8 cellular contexts compared by ENCODE assay signal in the genomic region with DNA sequence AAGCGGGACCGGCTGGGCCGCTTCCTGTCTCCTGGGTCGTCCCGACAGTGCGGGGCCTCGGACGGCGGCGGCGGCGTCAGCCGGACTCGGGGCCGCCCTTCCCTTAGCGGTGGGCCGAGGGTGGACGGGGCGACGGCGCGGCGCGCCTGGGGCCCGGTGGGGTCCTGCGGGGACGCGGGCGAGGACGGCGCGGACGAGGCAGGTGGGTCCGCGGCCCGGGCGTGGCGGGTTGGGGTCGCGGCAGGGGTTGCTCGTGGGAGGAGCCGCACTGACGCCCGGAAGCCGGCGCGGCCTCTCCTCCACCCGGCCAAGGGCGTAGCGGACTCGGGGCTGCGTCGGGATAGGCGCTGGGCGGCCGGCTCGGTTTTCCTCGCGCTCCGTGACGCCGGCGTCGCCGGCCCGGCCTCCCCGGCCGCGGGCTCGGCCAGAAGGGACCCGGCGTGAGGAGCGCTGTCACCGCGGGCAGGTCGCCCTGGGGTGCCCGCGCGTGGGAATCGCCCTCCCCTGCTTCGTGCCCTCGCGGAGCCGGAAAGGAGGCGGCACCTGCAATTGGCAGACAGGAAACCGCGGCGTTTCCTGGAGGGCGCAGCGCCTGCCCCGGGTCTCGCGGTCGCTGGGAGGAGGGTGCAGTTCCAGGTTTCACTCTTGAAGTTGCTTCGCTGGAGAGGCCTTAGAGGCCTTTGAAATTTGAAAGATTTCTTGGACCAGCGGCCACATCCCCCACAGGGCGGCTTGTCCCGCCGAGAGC. TPM values are rescaled to one million over a fixed set of nuclear protein-coding genes. Genes with fewer than 3 reads are reported as not detected.
A peak's percentile ranks its signal among the peaks of the same experiment; 100 is the strongest.
DNase-seq lines count a peak whose midpoint lies in the region; ATAC-seq and TF ChIP-seq lines count a peak whose summit lies in the region.

No MANE protein-coding gene starts in this region.

- DNase-seq in GDM1 (lab: John Stamatoyannopoulos, UW) = peak; percentile 85
- DNase-seq in MM.1S = peak; percentile 81
- DNase-seq in activated CD4-positive, alpha-beta T cell treated with anti-CD3 and anti-CD28 coated beads, Interleukin-2, amount 50 U/mL, for 4 hours = peak; percentile 86 to 89
- peak; percentile 65 for DNase-seq in ecto neural progenitor cell (ENCODE audit: low spot score)
- DNase-seq in memory B cell (ENCODE audit: low spot score in 2 of 2) = peak; percentile 75 to 77
- DNase-seq in stimulated activated CD8-positive, alpha-beta memory T cell treated with anti-CD3 and anti-CD28 coated beads, Interleukin-4, amount 100 ng/mL, for 24 hours (ENCODE audit: low read depth) = peak; percentile 84
- no peak for DNase-seq in SK-N-DZ (ENCODE audit: low spot score)

- peak overlapping the region; percentile 92 for H3K4me2 ChIP-seq in MM.1S (ENCODE audit: low read depth, low read length)

- H3K4me1 Mint-ChIP-seq in memory B cell = peaks cover 19% of the 10 kb centered on the region

- H2AFZ ChIP-seq in MM.1S (ENCODE audit: low read length) = no peak overlapping the region

- H3K27me3 Mint-ChIP-seq in memory B cell = no peaks in the 10 kb centered on the region

- H3K36me3 Mint-ChIP-seq in memory B cell = peaks cover 5% of the 10 kb centered on the region

- H3K9ac ChIP-seq in MM.1S (ENCODE audit: low read length) = peak overlapping the region; percentile 69

- peak overlapping the region; percentile 95 for H3K4me3 Mint-ChIP-seq in memory B cell

- H3K79me2 ChIP-seq in MM.1S (ENCODE audit: low read length) = peaks cover 26% of the 10 kb centered on the region

- H3K27ac Mint-ChIP-seq in memory B cell = peak overlapping the region; percentile 66

- peaks cover 15% of the 10 kb centered on the region for H3F3A ChIP-seq in MM.1S (ENCODE audit: insufficient read depth, low read length)

- TF ChIP-seq CTCF in MM.1S (IDR thresholded peaks at IDR 0.05; ENCODE audit: low read length) = no peak

- 0 out of 2 replicates have a peak, but pooled peaks cover 7% of the 10 kb centered on the region for H3K4me1 ChIP-seq in MM.1S (ENCODE audit: low read length)

- no peaks in the 10 kb centered on the region for H3K9me2 ChIP-seq in MM.1S (replicated peaks; ENCODE audit: insufficient read depth, low read length)

- peak overlapping the region; percentile 76 for H3K4me3 ChIP-seq in MM.1S (ENCODE audit: low read length)

- H3K9me3 ChIP-seq in MM.1S (replicated peaks; ENCODE audit: insufficient read depth, low read length) = no peaks in the 10 kb centered on the region

- H3K9me3 Mint-ChIP-seq in memory B cell = no peaks in the 10 kb centered on the region

- no peaks in the 10 kb centered on the region for H3K27me3 ChIP-seq in MM.1S (replicated peaks; ENCODE audit: insufficient read depth, low read length)

- no peaks in the 10 kb centered on the region for H3K36me3 ChIP-seq in MM.1S (replicated peaks; ENCODE audit: insufficient read depth, low read length)

- no peaks in the 10 kb centered on the region for H4K20me1 ChIP-seq in MM.1S (ENCODE audit: insufficient read depth, low read length)

- peak overlapping the region; percentile 78; the same call in 1 of the 2 replicates for H3K27ac ChIP-seq in MM.1S (ENCODE audit: low read length)

- ATAC-seq in GM21825 (IDR thresholded peaks at IDR 0.05; ENCODE audit: unreplicated experiment) (peak; percentile 28), memory B cell (ENCODE audit: low read depth) (peak; percentile 67)

RNA-seq across cellular contexts. Expression of gene ZNF276, which starts 0.5 kb away (rescaled TPM):
- polyA plus RNA-seq in SK-N-DZ (2014; cell fraction: cytosol; rRNA removed) = 11.2 and 35.3 TPM in 2 replicates
- 81.8 and 136 TPM in 2 replicates for polyA plus RNA-seq in SK-N-DZ (2014; cell fraction: nucleus; rRNA removed)

RNA-seq across cellular contexts. Expression of gene VPS9D1, which starts 1.1 kb away (rescaled TPM):
- polyA plus RNA-seq in SK-N-DZ (2014; cell fraction: cytosol; rRNA removed) = 5.7 and 8.8 TPM in 2 replicates
- 26.0 and 40.7 TPM in 2 replicates for polyA plus RNA-seq in SK-N-DZ (2014; cell fraction: nucleus; rRNA removed)

RNA-seq across cellular contexts. Expression of gene SPATA2L, which starts 20.3 kb away (rescaled TPM):
- 12.8 and 13.3 TPM in 2 replicates for polyA plus RNA-seq in SK-N-DZ (2014; cell fraction: cytosol; rRNA removed)
- 7.8 and 12.7 TPM in 2 replicates for polyA plus RNA-seq in SK-N-DZ (2014; cell fraction: nucleus; rRNA removed)

RNA-seq across cellular contexts. Expression of gene CDK10, which starts 35.3 kb away (rescaled TPM):
- 101 and 107 TPM in 2 replicates for polyA plus RNA-seq in SK-N-DZ (2014; cell fraction: cytosol; rRNA removed)
- 895 and 969 TPM in 2 replicates for polyA plus RNA-seq in SK-N-DZ (2014; cell fraction: nucleus; rRNA removed)
